20 cellular contexts compared by ENCODE assay signal in genomic region chr17:4318186-4318585, GRCh38. TPM values are rescaled to one million over a fixed set of nuclear protein-coding genes. Genes with fewer than 3 reads are reported as not detected.
DNase-seq lines count a peak whose midpoint lies in the region; ATAC-seq, FAIRE-seq and TF ChIP-seq lines count a peak whose summit lies in the region.
"Had no signal": no experiment of that assay in that cellular context is flagged by ENCODE, and none has a peak within 500 bp of the region (broad histone marks: within the 10 kb centered on the region; RNA-seq: fewer than 3 reads in every experiment).

No MANE protein-coding gene starts in this region.

- in situ Hi-C loops in K562 (cut with MboI), result no loop called here

- H3K79me2 ChIP-seq in K562 (ENCODE audit: control insufficient read depth, insufficient read depth, low read length), result peaks cover 91% of the 10 kb centered on the region
- H3K79me2 ChIP-seq in keratinocyte (ENCODE audit: control insufficient read depth, insufficient read depth, low read length), result peaks cover 93% of the 10 kb centered on the region

- FAIRE-seq in K562 (lab: Jason Lieb, UNC) (no peak), keratinocyte (lab: Jason Lieb, UNC) (peak; percentile 29)
- FAIRE-seq: endothelial cell of umbilical vein, GM18507 had no signal

- CTCF ChIA-PET in K562 (lab: Yijun Ruan, JAX; ENCODE audit: low intra/inter-chr PET ratio), result no interaction called here

- no peak overlapping the region for H3K4me3 ChIP-seq in H7 (ENCODE audit: insufficient read depth, low read depth, low read length)
- no peak overlapping the region for H3K4me3 ChIP-seq in K562
- H3K4me3 ChIP-seq in keratinocyte (ENCODE audit: control insufficient read depth in 2 of 3, extremely low read depth in 1 of 3, insufficient read depth in 2 of 3, low read depth in 1 of 3, low read length in 3 of 3), result peak overlapping the region in 2 of 3 experiments; percentile 41 to 47
- H3K4me3 ChIP-seq in suprapubic skin, result no peak overlapping the region
- H3K4me3 ChIP-seq: Peyer's patch, thyroid gland had no signal

- DNase-seq in H7 (peak; percentile 42), K562 (ENCODE audit: extremely low read depth in 1 of 4, low spot score in 3 of 4) (no peak), keratinocyte (ENCODE audit: low read depth, low spot score) (no peak), dermis blood vessel endothelial cell (no peak), DMS 273 treated with DMSO at 0.1 percent for 48 hours (lab: John Stamatoyannopoulos, UW) (no peak), suprapubic skin (ENCODE audit: low spot score in 2 of 2) (no peak)
- no peak for DNase-seq in stimulated activated effector memory CD8-positive, alpha-beta T cell treated with anti-CD3 and anti-CD28 coated beads, Interleukin-12 subunit alpha, Interleukin-12 subunit beta, amount 100 ng/mL, for 72 hours (ENCODE audit: low spot score in 2 of 2)
- DNase-seq: activated naive CD4-positive, alpha-beta T cell treated with anti-CD3 and anti-CD28 coated beads for 36 hours; AML-193; central memory CD4-positive, alpha-beta T cell; DMS153; NCI-H2107; Peyer's patch; retina; T-helper 1 cell; thyroid gland had no signal

- no peaks in the 10 kb centered on the region for H3K9me3 Mint-ChIP-seq in stimulated activated effector memory CD8-positive, alpha-beta T cell treated with anti-CD3 and anti-CD28 coated beads, Interleukin-12 subunit alpha, Interleukin-12 subunit beta, amount 100 ng/mL, for 72 hours
- H3K9me3 Mint-ChIP-seq: activated naive CD4-positive, alpha-beta T cell treated with anti-CD3 and anti-CD28 coated beads for 36 hours had no signal

- H2AFZ ChIP-seq in K562 (ENCODE audit: low read depth, low read length) (no peak overlapping the region), keratinocyte (ENCODE audit: control insufficient read depth, low read length) (no peak overlapping the region)

- peak overlapping the region; percentile 66 for H3K27ac Mint-ChIP-seq in stimulated activated effector memory CD8-positive, alpha-beta T cell treated with anti-CD3 and anti-CD28 coated beads, Interleukin-12 subunit alpha, Interleukin-12 subunit beta, amount 100 ng/mL, for 72 hours
- H3K27ac Mint-ChIP-seq: activated naive CD4-positive, alpha-beta T cell treated with anti-CD3 and anti-CD28 coated beads for 36 hours had no signal

- ATAC-seq in K562 (no peak), HG02970 (IDR thresholded peaks at IDR 0.05; ENCODE audit: low FRiP score, unreplicated experiment) (no peak)
- ATAC-seq in stimulated activated effector memory CD8-positive, alpha-beta T cell treated with anti-CD3 and anti-CD28 coated beads, Interleukin-12 subunit alpha, Interleukin-12 subunit beta, amount 100 ng/mL, for 72 hours, result no peak
- ATAC-seq: activated CD4-positive, CD25-positive, alpha-beta regulatory T cell treated with anti-CD3 and anti-CD28 coated beads, Interleukin-2, amount 50 U/mL, for 24 hours had no signal

- H3K27me3 ChIP-seq in H7 (ENCODE audit: control insufficient read depth, insufficient read depth, low read length) (no peaks in the 10 kb centered on the region), K562 (ENCODE audit: control insufficient read depth in 2 of 2, insufficient read depth in 2 of 2, low read length in 2 of 2) (no peaks in the 10 kb centered on the region), keratinocyte (ENCODE audit: control insufficient read depth, extremely low read depth, insufficient read depth, low read length) (no peaks in the 10 kb centered on the region), suprapubic skin (no peaks in the 10 kb centered on the region)
- H3K27me3 ChIP-seq: Peyer's patch, thyroid gland had no signal

- intact Hi-C loops in K562 (cut with micrococcal nuclease), result no loop called here

- H3K9ac ChIP-seq in K562 (ENCODE audit: insufficient read depth in 1 of 2, low read depth in 2 of 2, low read length in 2 of 2) (no peak overlapping the region), keratinocyte (ENCODE audit: control insufficient read depth, extremely low read depth, insufficient read depth, low read length) (peak overlapping the region; percentile 57)

- H3K4me3 Mint-ChIP-seq in stimulated activated effector memory CD8-positive, alpha-beta T cell treated with anti-CD3 and anti-CD28 coated beads, Interleukin-12 subunit alpha, Interleukin-12 subunit beta, amount 100 ng/mL, for 72 hours, result no peak overlapping the region
- H3K4me3 Mint-ChIP-seq: activated naive CD4-positive, alpha-beta T cell treated with anti-CD3 and anti-CD28 coated beads for 36 hours had no signal

- TF ChIP-seq EP300 in K562 (IDR thresholded peaks at IDR 0.05; ENCODE audit: low read length) (no peak), suprapubic skin (IDR thresholded peaks at IDR 0.05) (no peak)

- dilution Hi-C loops in keratinocyte (cut with MboI; ENCODE audit: extremely low pct_ligation_motif_present, low sequenced_read_pairs), result loop anchor here (25.0 kb wide), 1 partner anchor 94 kb away; no protein-coding TSS in a partner anchor

- BruUV-seq in K562 (replicated peaks; lab: Mats Ljungman, UMichigan), result no TSS peak

- H3K9me1 ChIP-seq in K562 (ENCODE audit: control insufficient read depth, insufficient read depth, low read length) (no peaks in the 10 kb centered on the region), keratinocyte (ENCODE audit: control insufficient read depth, extremely low read depth, insufficient read depth, low read length) (peaks cover 4% of the 10 kb centered on the region)

- 79% methylated on average over 5 of the region's 5 CpGs for WGBS in K562 (ENCODE audit: insufficient coverage, low coverage, missing lambda C conversion rate)
- WGBS in suprapubic skin, result 51% methylated on average over 5 of the region's 5 CpGs

- H3K4me1 ChIP-seq in K562 (replicated peaks in 1 of 2; ENCODE audit: control insufficient read depth in 2 of 2, insufficient read depth in 2 of 2, low read length in 2 of 2), result no peaks in the 10 kb centered on the region
- peaks cover 52% of the 10 kb centered on the region for H3K4me1 ChIP-seq in keratinocyte (ENCODE audit: control insufficient read depth, extremely low read depth, insufficient read depth, low read length)
- H3K4me1 ChIP-seq in suprapubic skin, result peaks cover 51% of the 10 kb centered on the region

- H3K27ac ChIP-seq in K562 (ENCODE audit: extremely low read depth, low read depth, low read length) (no peak overlapping the region; the same call in 2 of the 3 replicates), keratinocyte (ENCODE audit: control insufficient read depth, insufficient read depth, low read length) (peak overlapping the region; percentile 80), suprapubic skin (no peak overlapping the region)
- H3K27ac ChIP-seq: Peyer's patch, thyroid gland had no signal

- H3K4me2 ChIP-seq in K562 (ENCODE audit: insufficient read depth, low read length) (no peak overlapping the region), keratinocyte (ENCODE audit: control insufficient read depth, extremely low read depth, insufficient read depth, low read depth, low read length) (peak overlapping the region; percentile 82)

- no peaks in the 10 kb centered on the region for H3K36me3 Mint-ChIP-seq in stimulated activated effector memory CD8-positive, alpha-beta T cell treated with anti-CD3 and anti-CD28 coated beads, Interleukin-12 subunit alpha, Interleukin-12 subunit beta, amount 100 ng/mL, for 72 hours

- TF ChIP-seq CTCF in K562 (IDR thresholded peaks at IDR 0.05 in 2 of 3, conservative IDR thresholded peaks at IDR 0.05 in 1 of 3; ENCODE audit: insufficient read depth in 2 of 3, low read depth in 1 of 3, low read length in 3 of 3) (no peak), keratinocyte (optimal IDR thresholded peaks at IDR 0.05 in 1 of 3, IDR thresholded peaks at IDR 0.05 in 1 of 3, conservative IDR thresholded peaks at IDR 0.05 in 1 of 3; ENCODE audit: extremely low read depth in 1 of 3, insufficient read depth in 2 of 3, low read length in 3 of 3) (no peak), suprapubic skin (IDR thresholded peaks at IDR 0.05) (no peak)

- H3K4me1 Mint-ChIP-seq in stimulated activated effector memory CD8-positive, alpha-beta T cell treated with anti-CD3 and anti-CD28 coated beads, Interleukin-12 subunit alpha, Interleukin-12 subunit beta, amount 100 ng/mL, for 72 hours, result peaks cover 48% of the 10 kb centered on the region

- H3K36me3 ChIP-seq in H7 (replicated peaks; ENCODE audit: control insufficient read depth, insufficient read depth, low read length) (no peaks in the 10 kb centered on the region), K562 (ENCODE audit: control insufficient read depth, insufficient read depth, low read length) (peaks cover 3% of the 10 kb centered on the region; the same call in 1 of the 3 replicates), keratinocyte (ENCODE audit: control insufficient read depth in 2 of 2, extremely low read depth in 1 of 2, insufficient read depth in 2 of 2, low read length in 2 of 2) (peaks cover 0 to 2% of the 10 kb centered on the region in 2 experiments), suprapubic skin (no peaks in the 10 kb centered on the region)
- H3K36me3 ChIP-seq: Peyer's patch, thyroid gland had no signal

- no peaks in the 10 kb centered on the region for H3K9me3 ChIP-seq in K562 (replicated peaks; ENCODE audit: control insufficient read depth, insufficient read depth, low read depth, low read length)
- no peaks in the 10 kb centered on the region for H3K9me3 ChIP-seq in keratinocyte (ENCODE audit: control insufficient read depth, low read depth, low read length)
- H3K9me3 ChIP-seq in suprapubic skin, result no peaks in the 10 kb centered on the region
- H3K9me3 ChIP-seq: Peyer's patch, thyroid gland had no signal

- no peak for TF ChIP-seq RAD21 in K562 (CRISPR knock-in tag; conservative IDR thresholded peaks at IDR 0.05 in 1 of 2, IDR thresholded peaks at IDR 0.05 in 1 of 2)

- POLR2A ChIA-PET in K562 (lab: Yijun Ruan, JAX), result no interaction called here

- H4K20me1 ChIP-seq in K562 (replicated peaks; ENCODE audit: control insufficient read depth, insufficient read depth, low read length), result no peaks in the 10 kb centered on the region
- H4K20me1 ChIP-seq in keratinocyte (ENCODE audit: control insufficient read depth, extremely low read depth, insufficient read depth, low read length), result peaks cover 9% of the 10 kb centered on the region

- TF ChIP-seq POLR2A in K562 (conservative IDR thresholded peaks at IDR 0.05) (no peak), suprapubic skin (IDR thresholded peaks at IDR 0.05) (no peak)

RNA-seq across cellular contexts. Expression of gene UBE2G1, which starts 48.3 kb away (rescaled TPM):
- 99.9 and 127 TPM in 2 replicates for total RNA-seq in H7 (2014; rRNA removed; shearing (Covaris generic))
- 8.0 and 17.2 TPM in 2 replicates for total RNA-seq in K562 (2011; cell fraction: chromatin; rRNA removed; ENCODE audit: low replicate concordance)
- total RNA-seq in K562 (2011; cell fraction: nucleolus; rRNA removed), result 8.7 and 10.5 TPM in 2 replicates
- total RNA-seq in K562 (2011; cell fraction: nucleoplasm; rRNA removed), result 13.7 and 19.2 TPM in 2 replicates
- total RNA-seq in K562 (2014; rRNA removed) (46.5 and 48.8 TPM in 2 replicates), K562 (2014; rRNA removed; fragmentation: Illumina TruSeq; extraction: Trizol) (25.2 and 30.7 TPM in 2 replicates), K562 (2015; rRNA removed; fragmentation: Illumina TruSeq; extraction: Trizol) (28.4 and 28.9 TPM in 2 replicates), K562 (2021) (65.9 and 70.1 TPM in 2 replicates), dermis blood vessel endothelial cell (37.4 and 52.3 TPM in 2 replicates), suprapubic skin (10 to 100 TPM; 53.4 to 75.4 (median 67.4) TPM)
- polyA plus RNA-seq in K562 (2011; rRNA removed) (26.7 and 39.6 TPM in 2 replicates), K562 (2014; fragmentation: Illumina TruSeq; extraction: Trizol) (28.8 and 36.7 TPM in 2 replicates), K562 (2014; fragmentation: Nextera tagmentation; extraction: Ambion mirVana) (10 to 100 TPM; 10.1 to 16.4 TPM), K562 (2014; rRNA removed) (29.0 and 29.7 TPM in 2 replicates), keratinocyte (52.1 to 86.2 TPM (median 60.1 TPM) in 3 replicates)
- polyA plus RNA-seq in K562 (2011; cell fraction: cytosol; rRNA removed), result 16.9 and 21.1 TPM in 2 replicates
- 9.6 and 10.6 TPM in 2 replicates for polyA plus RNA-seq in K562 (2011; cell fraction: nucleus; rRNA removed)
- polyA plus RNA-seq in K562 (2012), result 33.0 and 37.8 TPM in 2 replicates
- 26.1 and 30.5 TPM in 2 replicates for polyA minus RNA-seq in K562 (2011; rRNA and poly(A)+ RNA removed)
- 22.1 and 25.4 TPM in 2 replicates for polyA minus RNA-seq in K562 (2011; cell fraction: cytosol; rRNA and poly(A)+ RNA removed)
- polyA minus RNA-seq in K562 (2011; cell fraction: nucleus; rRNA and poly(A)+ RNA removed), result 8.8 TPM in 2 replicates
- polyA plus RNA-seq in keratinocyte (2011; ENCODE audit: low read depth), result 36.2 TPM
- 53.0 and 109 TPM in 2 replicates for polyA plus RNA-seq in keratinocyte (2011; cell fraction: cytosol; rRNA removed)
- 56.5 and 67.3 TPM in 2 replicates for polyA plus RNA-seq in keratinocyte (2011; cell fraction: nucleus; rRNA removed)
- polyA plus RNA-seq in keratinocyte (2012; ENCODE audit: low replicate concordance), result 63.6 and 74.0 TPM in 2 replicates
- 19.1 to 49.6 TPM (median 30.4 TPM) in 3 replicates for polyA minus RNA-seq in keratinocyte
- 77.9 TPM for polyA minus RNA-seq in keratinocyte (2011; cell fraction: cytosol; rRNA and poly(A)+ RNA removed)
- 51.2 and 60.7 TPM in 2 replicates for polyA minus RNA-seq in keratinocyte (2011; cell fraction: nucleus; rRNA and poly(A)+ RNA removed)

RNA-seq across cellular contexts. Expression of gene ANKFY1, which starts 54.4 kb away (rescaled TPM):
- 19.2 and 22.1 TPM in 2 replicates for total RNA-seq in H7 (2014; rRNA removed; shearing (Covaris generic))
- 151 and 164 TPM in 2 replicates for total RNA-seq in K562 (2011; cell fraction: chromatin; rRNA removed; ENCODE audit: low replicate concordance)
- total RNA-seq in K562 (2011; cell fraction: nucleolus; rRNA removed), result 64.0 and 71.8 TPM in 2 replicates
- 86.6 and 97.9 TPM in 2 replicates for total RNA-seq in K562 (2011; cell fraction: nucleoplasm; rRNA removed)
- total RNA-seq in K562 (2014; rRNA removed) (9.4 and 10.7 TPM in 2 replicates), K562 (2014; rRNA removed; fragmentation: Illumina TruSeq; extraction: Trizol) (11.5 and 13.6 TPM in 2 replicates), K562 (2015; rRNA removed; fragmentation: Illumina TruSeq; extraction: Trizol) (12.2 and 12.7 TPM in 2 replicates), K562 (2021) (25.6 and 27.6 TPM in 2 replicates), dermis blood vessel endothelial cell (41.4 and 56.1 TPM in 2 replicates), suprapubic skin (10 to 100 TPM; 25.6 to 70.6 (median 44.9) TPM)
- polyA plus RNA-seq in K562 (2011; rRNA removed) (11.7 and 16.6 TPM in 2 replicates), K562 (2014; fragmentation: Illumina TruSeq; extraction: Trizol) (14.3 and 16.8 TPM in 2 replicates), K562 (2014; fragmentation: Nextera tagmentation; extraction: Ambion mirVana) (1 to 10 TPM; 4.3 to 4.6 TPM), K562 (2014; rRNA removed) (13.0 TPM in 2 replicates), keratinocyte (17.4 to 34.6 TPM (median 27.0 TPM) in 3 replicates)
- 10.4 and 11.1 TPM in 2 replicates for polyA plus RNA-seq in K562 (2011; cell fraction: cytosol; rRNA removed)
- 97.6 and 134 TPM in 2 replicates for polyA plus RNA-seq in K562 (2011; cell fraction: nucleus; rRNA removed)
- polyA plus RNA-seq in K562 (2012), result 13.5 and 14.1 TPM in 2 replicates
- polyA minus RNA-seq in K562 (2011; rRNA and poly(A)+ RNA removed), result 35.5 and 36.9 TPM in 2 replicates
- polyA minus RNA-seq in K562 (2011; cell fraction: cytosol; rRNA and poly(A)+ RNA removed), result 28.7 and 28.9 TPM in 2 replicates
- 34.3 and 60.0 TPM in 2 replicates for polyA minus RNA-seq in K562 (2011; cell fraction: nucleus; rRNA and poly(A)+ RNA removed)
- polyA plus RNA-seq in keratinocyte (2011; ENCODE audit: low read depth), result 8.9 TPM
- polyA plus RNA-seq in keratinocyte (2011; cell fraction: cytosol; rRNA removed), result 20.6 and 23.3 TPM in 2 replicates
- 74.6 and 76.5 TPM in 2 replicates for polyA plus RNA-seq in keratinocyte (2011; cell fraction: nucleus; rRNA removed)
- polyA plus RNA-seq in keratinocyte (2012; ENCODE audit: low replicate concordance), result 13.9 and 25.2 TPM in 2 replicates
- 56.7 to 130 TPM (median 69.2 TPM) in 3 replicates for polyA minus RNA-seq in keratinocyte
- 29.9 TPM for polyA minus RNA-seq in keratinocyte (2011; cell fraction: cytosol; rRNA and poly(A)+ RNA removed)
- polyA minus RNA-seq in keratinocyte (2011; cell fraction: nucleus; rRNA and poly(A)+ RNA removed), result 54.7 and 97.6 TPM in 2 replicates

Comparison
In these comparisons a context has a peak if more than half of its experiments do, and no peak if none do; other contexts are left out.
1. H3K4me3 ChIP-seq: peak in keratinocyte (2 of 3); none in H7 (single experiment), K562 (single experiment) and suprapubic skin (single experiment).